ENCODE assay signal across 15 cellular contexts in genomic region chr7:44384586-44385383, GRCh38. TPM values are rescaled to one million over a fixed set of nuclear protein-coding genes. Genes with fewer than 3 reads are reported as not detected.
DNase-seq lines count a peak whose midpoint lies in the region; FAIRE-seq and TF ChIP-seq lines count a peak whose summit lies in the region.
"Had no signal": no experiment of that assay in that cellular context is flagged by ENCODE, and none has a peak within 500 bp of the region (broad histone marks: within the 10 kb centered on the region; RNA-seq: fewer than 3 reads in every experiment).

No MANE protein-coding gene starts in this region.

- H2BK120ac ChIP-seq in H1 (replicated peaks; ENCODE audit: low read depth, low read length), result no peak overlapping the region

- H2BK5ac ChIP-seq in H1 (ENCODE audit: low read depth, low read length), result peak overlapping the region; percentile 16; the same call in 1 of the 2 replicates

- H3K14ac ChIP-seq in H1 (ENCODE audit: insufficient read length), result no peak overlapping the region

- no peak overlapping the region for H2BK20ac ChIP-seq in H1 (ENCODE audit: low read length)

- CTCF ChIA-PET in H1 (lab: Charles Lee; ENCODE audit: partially characterized antibody), result interaction anchor here (0.7 to 1.0 kb wide), 2 partner anchors 37 to 77 kb away, joined by 3 read pairs; no protein-coding TSS in a partner anchor

- no peak overlapping the region for H2BK15ac ChIP-seq in H1 (ENCODE audit: low read length)

- no peak for TF ChIP-seq CTCF in H1 (IDR thresholded peaks at IDR 0.05; ENCODE audit: control extremely low read depth in 1 of 3, insufficient read depth in 1 of 3, low read depth in 1 of 3, low read length in 3 of 3)
- no peak for TF ChIP-seq CTCF in type B pancreatic cell (conservative IDR thresholded peaks at IDR 0.05)
- TF ChIP-seq CTCF in suprapubic skin (IDR thresholded peaks at IDR 0.05), result no peak

- H4K8ac ChIP-seq in H1 (ENCODE audit: extremely low read depth, insufficient read depth, low read length), result no peak overlapping the region

- H4K20me1 ChIP-seq in H1 (replicated peaks in 1 of 2; ENCODE audit: control insufficient read depth in 1 of 2, insufficient read depth in 2 of 2, low read length in 2 of 2), result peaks cover 4 to 11% of the 10 kb centered on the region in 2 experiments

- no peak overlapping the region for H3K4me3 Mint-ChIP-seq in type B pancreatic cell
- H3K4me3 Mint-ChIP-seq: activated naive CD8-positive, alpha-beta T cell treated with anti-CD3 and anti-CD28 coated beads, Interleukin-2, amount 10 ng/mL, durations not matched to agents 7 days and 5 days had no signal

- H3K4me1 Mint-ChIP-seq in type B pancreatic cell (ENCODE audit: unreplicated experiment), result no peaks in the 10 kb centered on the region

- POLR2A ChIA-PET in H1 (lab: Charles Lee; ENCODE audit: partially characterized antibody), result interaction anchor here (2.2 kb wide), 1 partner anchor 7 kb away, joined by 8 read pairs; no protein-coding TSS in a partner anchor

- peaks cover 6% of the 10 kb centered on the region for H3K36me3 Mint-ChIP-seq in type B pancreatic cell

- no peak overlapping the region for H3K9ac ChIP-seq in H1 (replicated peaks in 1 of 4; ENCODE audit: extremely low read depth in 1 of 4, low read depth in 3 of 4, low read length in 3 of 4)

- no peaks in the 10 kb centered on the region for H3K27me3 Mint-ChIP-seq in type B pancreatic cell
- H3K27me3 Mint-ChIP-seq: activated naive CD8-positive, alpha-beta T cell treated with anti-CD3 and anti-CD28 coated beads, Interleukin-2, amount 10 ng/mL, durations not matched to agents 7 days and 5 days had no signal

- TF ChIP-seq POLR2A in H1 (IDR thresholded peaks at IDR 0.05; ENCODE audit: control extremely low read depth in 1 of 2, low read depth in 2 of 2, low read length in 2 of 2), result no peak
- TF ChIP-seq POLR2A in suprapubic skin (IDR thresholded peaks at IDR 0.05), result no peak

- H3K9me3 Mint-ChIP-seq in type B pancreatic cell, result no peaks in the 10 kb centered on the region
- H3K9me3 Mint-ChIP-seq: activated naive CD8-positive, alpha-beta T cell treated with anti-CD3 and anti-CD28 coated beads, Interleukin-2, amount 10 ng/mL, durations not matched to agents 7 days and 5 days had no signal

- no peak overlapping the region for H3K56ac ChIP-seq in H1 (replicated peaks; ENCODE audit: insufficient read length, low read depth, low read length)

- TF ChIP-seq RAD21 in H1 (IDR thresholded peaks at IDR 0.05 in 1 of 2, conservative IDR thresholded peaks at IDR 0.05 in 1 of 2; ENCODE audit: low read depth in 2 of 2, low read length in 2 of 2), result no peak

- H3K27me3 ChIP-seq in H1 (replicated peaks in 1 of 4; ENCODE audit: control insufficient read depth in 3 of 4, extremely low read depth in 1 of 4, insufficient read depth in 3 of 4, low read length in 3 of 4), result no peaks in the 10 kb centered on the region
- no peaks in the 10 kb centered on the region for H3K27me3 ChIP-seq in suprapubic skin

- H3K23me2 ChIP-seq in H1 (ENCODE audit: low read depth, low read length), result no peaks in the 10 kb centered on the region

- no peak overlapping the region for H3K27ac Mint-ChIP-seq in type B pancreatic cell
- H3K27ac Mint-ChIP-seq: activated naive CD8-positive, alpha-beta T cell treated with anti-CD3 and anti-CD28 coated beads, Interleukin-2, amount 10 ng/mL, durations not matched to agents 7 days and 5 days had no signal

- no peak overlapping the region for H3K27ac ChIP-seq in H1 (ENCODE audit: low read depth, low read length)
- no peak overlapping the region for H3K27ac ChIP-seq in suprapubic skin

- no peak overlapping the region for H4K5ac ChIP-seq in H1 (ENCODE audit: insufficient read length, low read depth, low read length)

- no peak overlapping the region for H2AK5ac ChIP-seq in H1 (ENCODE audit: low read depth, low read length)

- H3K36me3 ChIP-seq in H1 (ENCODE audit: control insufficient read depth in 2 of 4, insufficient read depth in 4 of 4, low read length in 3 of 4) (peaks cover 0 to 9% (median 2%) of the 10 kb centered on the region in 4 experiments; a peak in 3 of 8 replicates), suprapubic skin (peaks cover 78% of the 10 kb centered on the region)

- no peak overlapping the region for H3K4me2 ChIP-seq in H1 (ENCODE audit: insufficient read depth in 1 of 2, low read depth in 2 of 2, low read length in 2 of 2)

- H4K91ac ChIP-seq in H1 (replicated peaks; ENCODE audit: insufficient read length, low read length), result no peak overlapping the region

- TF ChIP-seq EP300 in H1 (IDR thresholded peaks at IDR 0.05; ENCODE audit: borderline replicate concordance in 1 of 2, low read depth in 2 of 2, low read length in 2 of 2) (no peak), suprapubic skin (IDR thresholded peaks at IDR 0.05) (no peak)

- H3K9me3 ChIP-seq in H1 (ENCODE audit: insufficient read depth in 2 of 2, low read depth in 1 of 2, low read length in 1 of 2) (no peaks in the 10 kb centered on the region), suprapubic skin (no peaks in the 10 kb centered on the region)

- H3K4ac ChIP-seq in H1 (replicated peaks; ENCODE audit: insufficient read length, low read depth, low read length), result no peak overlapping the region

- H3K4me3 ChIP-seq in H1 (ENCODE audit: extremely low read depth in 1 of 4, insufficient read depth in 2 of 4, low read depth in 3 of 4, low read length in 4 of 4) (no peak overlapping the region), suprapubic skin (no peak overlapping the region)

- no peak for FAIRE-seq in H1 (lab: Jason Lieb, UNC)

- H3K4me1 ChIP-seq in H1 (replicated peaks in 1 of 4; ENCODE audit: control insufficient read depth in 3 of 4, insufficient read depth in 4 of 4, low read length in 3 of 4) (no peaks in the 10 kb centered on the region), suprapubic skin (no peaks in the 10 kb centered on the region)

- H2BK12ac ChIP-seq in H1 (ENCODE audit: low read depth, low read length), result no peak overlapping the region

- H3K18ac ChIP-seq in H1 (ENCODE audit: extremely low read depth, low read length), result no peak overlapping the region

- H3K79me1 ChIP-seq in H1 (ENCODE audit: low read depth, low read length), result no peaks in the 10 kb centered on the region; the same call in 1 of the 2 replicates

- no peak overlapping the region for H2AFZ ChIP-seq in H1 (ENCODE audit: low read length)

- 90% methylated on average over 15 of the region's 16 CpGs; no CpG with 5 or more reads in 1 of the 2 experiments for WGBS in H1 (ENCODE audit: extremely low coverage in 1 of 2, insufficient coverage in 1 of 2, insufficient read length in 1 of 2, insufficient replicate concordance in 2 of 2, low coverage in 1 of 2, low lambda C conversion rate in 2 of 2, missing lambda C conversion rate in 1 of 2), 2 experiments
- 95% methylated on average over 14 of the region's 16 CpGs for WGBS in suprapubic skin

- no peaks in the 10 kb centered on the region for H3K79me2 ChIP-seq in H1 (ENCODE audit: control insufficient read depth in 1 of 2, insufficient read depth in 2 of 2, low read length in 2 of 2)

- no peak overlapping the region for H3K23ac ChIP-seq in H1 (ENCODE audit: insufficient read length)

- DNase-seq in activated CD8-positive, alpha-beta memory T cell treated with anti-CD3 and anti-CD28 coated beads for 24 hours, result peak; percentile 52
- DNase-seq in activated CD8-positive, alpha-beta memory T cell treated with anti-CD3 and anti-CD28 coated beads, Interleukin-2, amount 50 U/mL, for 4 hours, result no peak
- DNase-seq in H1 (ENCODE audit: low read depth in 1 of 2, low spot score in 2 of 2) (peak in 1 of 2 experiments; percentile 20), mucosa of gallbladder (ENCODE audit: low spot score) (peak; percentile 5), type B pancreatic cell (ENCODE audit: extremely low spot score, unreplicated experiment) (peak; percentile 52), NCI-H187 (lab: John Stamatoyannopoulos, UW) (no peak), suprapubic skin (ENCODE audit: low spot score in 2 of 2) (no peak)
- no peak for DNase-seq in central memory CD4-positive, alpha-beta T cell
- DNase-seq: activated CD4-positive, CD25-positive, alpha-beta regulatory T cell treated with anti-CD3 and anti-CD28 coated beads, Interleukin-2, amount 50 U/mL, for 72 hours; activated naive CD8-positive, alpha-beta T cell treated with anti-CD3 and anti-CD28 coated beads, Interleukin-2, amount 10 ng/mL, durations not matched to agents 7 days and 5 days; cerebellar nuclear complex; DMS79; KG1; NCI-H1048 had no signal

TF ChIP-seq in H1, 55 proteins besides CTCF, POLR2A, EP300 and RAD21:
- no peak for TF ChIP-seq USF2 (IDR thresholded peaks at IDR 0.05; ENCODE audit: low read length)
- TF ChIP-seq SAP30 (IDR thresholded peaks at IDR 0.05; ENCODE audit: insufficient read depth, insufficient replicate concordance, low read length), result no peak
- TF ChIP-seq SIX5 (IDR thresholded peaks at IDR 0.05; ENCODE audit: low read depth, low read length), result no peak
- TF ChIP-seq POU5F1 (IDR thresholded peaks at IDR 0.05; ENCODE audit: low read depth, low read length), result no peak
- no peak for TF ChIP-seq BCL11A (IDR thresholded peaks at IDR 0.05; ENCODE audit: low read depth in 2 of 2, low read length in 2 of 2)
- TF ChIP-seq RFX5 (IDR thresholded peaks at IDR 0.05; ENCODE audit: borderline replicate concordance, low read depth, low read length), result no peak
- no peak for TF ChIP-seq EGR1 (IDR thresholded peaks at IDR 0.05; ENCODE audit: borderline replicate concordance, low read depth, low read length)

RNA-seq across cellular contexts. Expression of gene CAMK2B, which starts 59.4 kb away (rescaled TPM):
- total RNA-seq in H1 (2021; fragmentation: NEBNext Ultra II Directional; extraction: Animal tissue kit (Norgen Biotek cat#: 25700)), result 0.15 and 0.17 TPM in 2 replicates
- 0.05 and 0.14 TPM in 2 replicates for polyA plus RNA-seq in H1 (2011; rRNA removed)
- 0.39 TPM for polyA plus RNA-seq in H1 (2011; cell fraction: cytosol; rRNA removed)
- 0.23 TPM for polyA plus RNA-seq in H1 (2011; cell fraction: nucleus; rRNA removed)
- 0.04 to 0.09 TPM (median 0.09 TPM) in 3 of 4 replicates, not detected in the other for polyA plus RNA-seq in H1 (2012, experiment 1 of 2)
- not detected for polyA plus RNA-seq in H1 (2012, experiment 2 of 2)
- 0.02 TPM for polyA plus RNA-seq in H1 (2013, experiment 1 of 2)
- polyA plus RNA-seq in H1 (2013, experiment 2 of 2), result 0.02 TPM
- polyA minus RNA-seq in H1 (2011; rRNA and poly(A)+ RNA removed), result not detected in 2 replicates
- polyA minus RNA-seq in H1 (2011; cell fraction: cytosol; rRNA and poly(A)+ RNA removed), result not detected
- not detected for polyA minus RNA-seq in H1 (2011; cell fraction: nucleus; rRNA and poly(A)+ RNA removed)
- total RNA-seq in mucosa of gallbladder (0.23 TPM), type B pancreatic cell (ENCODE audit: low replicate concordance) (7.6 and 8.4 TPM in 2 replicates), suprapubic skin (1 to 10 TPM in 2 of 4 donors, under 1 TPM in 2; 0.89 to 5.1 (median 1.2) TPM)
- total RNA-seq: epithelial cell of proximal tubule had no signal

Comparison
In these comparisons a context has a peak if more than half of its experiments do, and no peak if none do; other contexts are left out.
1. DNase-seq: peak in activated CD8-positive, alpha-beta memory T cell treated with anti-CD3 and anti-CD28 coated beads for 24 hours (single experiment), mucosa of gallbladder (single experiment) and type B pancreatic cell (single experiment); none in activated CD8-positive, alpha-beta memory T cell treated with anti-CD3 and anti-CD28 coated beads, Interleukin-2, amount 50 U/mL, for 4 hours (single experiment), central memory CD4-positive, alpha-beta T cell (single experiment), NCI-H187 (0 of 2) and suprapubic skin (0 of 2).